Comparison of ENCODE assay signal across 22 cellular contexts in genomic region chr3:147940846-147941245, GRCh38.
"Had no signal": no experiment of that assay in that cellular context is flagged by ENCODE, and none has a peak within 500 bp of the region (broad histone marks: within the 10 kb centered on the region; RNA-seq: fewer than 3 reads in every experiment).

No MANE protein-coding gene starts in this region.

- H3K27me3 ChIP-seq: adrenal gland, left lung, right atrium auricular region, transverse colon, uterus had no signal

- H3K4me1 ChIP-seq: adrenal gland, left lung, prostate gland, right atrium auricular region, uterus had no signal

- H3K36me3 ChIP-seq: adrenal gland, left lung, prostate gland, right atrium auricular region, transverse colon, uterus had no signal

- DNase-seq: activated CD4-positive, alpha-beta T cell treated with anti-CD3 and anti-CD28 coated beads for 1 hour; activated CD4-positive, alpha-beta T cell treated with anti-CD3 and anti-CD28 coated beads, Interleukin-2, amount 50 U/mL, for 1 hour; activated T-cell treated with anti-CD3 and anti-CD28 coated beads, Interleukin-2, amount 50 U/mL, for 1 hour; adrenal gland; cerebellar nuclear complex; effector CD8-positive, alpha-beta T cell; erythroblast; kidney glomerular epithelial cell; left lung; stimulated activated CD4-positive, alpha-beta T cell treated with anti-CD3 and anti-CD28 coated beads, Interleukin-2, amount 100 ng/mL, for 24 hours; stimulated activated naive CD8-positive, alpha-beta T cell treated with anti-CD3 and anti-CD28 coated beads, Interleukin-15, amount 100 ng/mL, for 72 hours; T-helper 1 cell; T-helper 9 cell; transverse colon; uterus had no signal

- H3K4me3 ChIP-seq: adrenal gland, left lung, lung, prostate gland, skin epidermis, transverse colon, uterus had no signal

- H3K36me3 Mint-ChIP-seq: activated naive CD8-positive, alpha-beta T cell; stimulated activated effector memory CD8-positive, alpha-beta T cell treated with anti-CD3 and anti-CD28 coated beads, Interleukin-12 subunit alpha, Interleukin-12 subunit beta, amount 100 ng/mL, for 72 hours had no signal

- H3K27ac Mint-ChIP-seq: activated naive CD8-positive, alpha-beta T cell; dendritic cell treated with granulocyte-macrophage colony-stimulating factor and Interleukin-4, amounts not matched to agents 40 ng/mL and 50 ng/mL, for 4 days; stimulated activated effector memory CD8-positive, alpha-beta T cell treated with anti-CD3 and anti-CD28 coated beads, Interleukin-12 subunit alpha, Interleukin-12 subunit beta, amount 100 ng/mL, for 72 hours; stimulated activated naive CD8-positive, alpha-beta T cell treated with anti-CD3 and anti-CD28 coated beads, Interleukin-15, amount 100 ng/mL, for 72 hours had no signal

- H3K9me3 Mint-ChIP-seq: dendritic cell treated with granulocyte-macrophage colony-stimulating factor and Interleukin-4, amounts not matched to agents 40 ng/mL and 50 ng/mL, for 4 days; stimulated activated naive CD8-positive, alpha-beta T cell treated with anti-CD3 and anti-CD28 coated beads, Interleukin-15, amount 100 ng/mL, for 72 hours had no signal

- ATAC-seq: left lung; stimulated activated effector memory CD8-positive, alpha-beta T cell treated with anti-CD3 and anti-CD28 coated beads, Interleukin-12 subunit alpha, Interleukin-12 subunit beta, amount 100 ng/mL, for 72 hours; stimulated activated naive CD8-positive, alpha-beta T cell treated with anti-CD3 and anti-CD28 coated beads, Interleukin-15, amount 100 ng/mL, for 72 hours had no signal

- H3K4me1 Mint-ChIP-seq: stimulated activated effector memory CD8-positive, alpha-beta T cell treated with anti-CD3 and anti-CD28 coated beads, Interleukin-12 subunit alpha, Interleukin-12 subunit beta, amount 100 ng/mL, for 72 hours; stimulated activated naive CD8-positive, alpha-beta T cell treated with anti-CD3 and anti-CD28 coated beads, Interleukin-15, amount 100 ng/mL, for 72 hours had no signal

- H3K9me3 ChIP-seq: adrenal gland, left lung, prostate gland, right atrium auricular region, transverse colon, uterus had no signal

- H3K4me3 Mint-ChIP-seq: activated naive CD8-positive, alpha-beta T cell; dendritic cell treated with granulocyte-macrophage colony-stimulating factor and Interleukin-4, amounts not matched to agents 40 ng/mL and 50 ng/mL, for 4 days; stimulated activated effector memory CD8-positive, alpha-beta T cell treated with anti-CD3 and anti-CD28 coated beads, Interleukin-12 subunit alpha, Interleukin-12 subunit beta, amount 100 ng/mL, for 72 hours; stimulated activated naive CD8-positive, alpha-beta T cell treated with anti-CD3 and anti-CD28 coated beads, Interleukin-15, amount 100 ng/mL, for 72 hours had no signal

- H3K27me3 Mint-ChIP-seq: activated naive CD8-positive, alpha-beta T cell; dendritic cell treated with granulocyte-macrophage colony-stimulating factor and Interleukin-4, amounts not matched to agents 40 ng/mL and 50 ng/mL, for 4 days; stimulated activated naive CD8-positive, alpha-beta T cell treated with anti-CD3 and anti-CD28 coated beads, Interleukin-15, amount 100 ng/mL, for 72 hours had no signal

- H3K27ac ChIP-seq: adrenal gland, left lung, prostate gland, right atrium auricular region, skin epidermis, transverse colon, uterus had no signal
